8 cellular contexts compared by ENCODE assay signal in genomic region chr10:132942101-132942739, GRCh38. TPM values are rescaled to one million over a fixed set of nuclear protein-coding genes. Genes with fewer than 3 reads are reported as not detected.
A peak's percentile ranks its signal among the peaks of the same experiment; 100 is the strongest.
DNase-seq lines count a peak whose midpoint lies in the region; ATAC-seq and TF ChIP-seq lines count a peak whose summit lies in the region.

Gene CFAP46, minus strand, starts transcription at chr10:132942570. Its CDS starts 86 bp downstream, at chr10:132942484.

- peak within 1 kb of the TSS; percentile 69 to 71 for H3K4me3 Mint-ChIP-seq in effector memory CD8-positive, alpha-beta T cell

- peaks cover 2 to 4% of the 10 kb centered on the region in 2 donors for H3K4me1 Mint-ChIP-seq in effector memory CD8-positive, alpha-beta T cell (ENCODE audit: low read depth in 2 of 2)

- no peaks in the 10 kb centered on the region for H3K9me3 ChIP-seq in lung (ENCODE audit: control insufficient read depth in 2 of 2, insufficient read depth in 1 of 2, low read length in 1 of 2)

- no peak for TF ChIP-seq CTCF in GM06990 (IDR thresholded peaks at IDR 0.05; ENCODE audit: insufficient read depth, low read length, poor library complexity, severe bottlenecking)
- TF ChIP-seq CTCF in lung (IDR thresholded peaks at IDR 0.05; ENCODE audit: control extremely low read depth, extremely low read depth) = no peak

- H3K4me3 ChIP-seq in GM06990 (replicated peaks; ENCODE audit: low read depth, low read length) = peak within 1 kb of the TSS; percentile 58
- no peak within 1 kb of the TSS for H3K4me3 ChIP-seq in lung

- H3K27me3 ChIP-seq in GM06990 (replicated peaks; ENCODE audit: control insufficient read depth, insufficient read depth, low read length) (no peaks in the 10 kb centered on the region; the same call in 1 of the 2 replicates), lung (ENCODE audit: control insufficient read depth, insufficient read depth) (no peaks in the 10 kb centered on the region)

- no peak for ATAC-seq in effector memory CD8-positive, alpha-beta T cell (replicated peaks)
- ATAC-seq in lung (ENCODE audit: insufficient read depth, low FRiP score) (peak; percentile 32), GM18858 (IDR thresholded peaks at IDR 0.05; ENCODE audit: unreplicated experiment) (no peak)

- H3K36me3 Mint-ChIP-seq in effector memory CD8-positive, alpha-beta T cell (ENCODE audit: insufficient read depth) = no peaks in the 10 kb centered on the region

- H3K9me3 Mint-ChIP-seq in effector memory CD8-positive, alpha-beta T cell = no peaks in the 10 kb centered on the region

- no peak within 1 kb of the TSS for H3K27ac ChIP-seq in lung (ENCODE audit: low read depth in 1 of 2, low read length in 1 of 2)

- H3K4me1 ChIP-seq in lung (ENCODE audit: control insufficient read depth in 2 of 2, insufficient read depth in 2 of 2, low read length in 2 of 2) = peaks cover 0 to 2% of the 10 kb centered on the region in 2 donors

- H3K36me3 ChIP-seq in GM06990 (ENCODE audit: control insufficient read depth, insufficient read depth, low read length) (no peaks in the 10 kb centered on the region), lung (ENCODE audit: control insufficient read depth in 2 of 2, insufficient read depth in 2 of 2, low read length in 2 of 2) (no peaks in the 10 kb centered on the region)

- WGBS in lung, 2 donors = 3% methylated on average over 42 to 68 of the region's 68 CpGs

- DNase-seq in GM06990 (ENCODE audit: extremely low read depth, insufficient read length) (peak; percentile 57), NCI-H748 (lab: John Stamatoyannopoulos, UW; ENCODE audit: unreplicated experiment) (peak; percentile 69), lung (ENCODE audit: low spot score) (peak; percentile 44), superior temporal gyrus (ENCODE audit: extremely low spot score) (peak; percentile 55), NCI-H526 (lab: John Stamatoyannopoulos, UW) (no peak), COLO829 (ENCODE audit: low spot score) (no peak)
- no peak for DNase-seq in effector memory CD8-positive, alpha-beta T cell

- no peak within 1 kb of the TSS for H3K27ac Mint-ChIP-seq in effector memory CD8-positive, alpha-beta T cell

- peaks cover 61 to 91% of the 10 kb centered on the region in 2 donors for H3K27me3 Mint-ChIP-seq in effector memory CD8-positive, alpha-beta T cell

RNA-seq across cellular contexts. Expression of gene CFAP46, which starts in this region (rescaled TPM):
- 10 to 100 TPM; 10.3 to 18.8 TPM for total RNA-seq in lung
- polyA plus RNA-seq in lung = 1 to 10 TPM; 3.1 to 3.8 TPM

Comparison
In these comparisons a context has a peak if more than half of its experiments do, and no peak if none do; other contexts are left out.
1. DNase-seq: peak in GM06990 (single experiment), NCI-H748 (single experiment), lung (single experiment) and superior temporal gyrus (single experiment); none in effector memory CD8-positive, alpha-beta T cell (0 of 3), NCI-H526 (0 of 2) and COLO829 (single experiment).